Comparison of ENCODE assay signal across 20 cellular contexts in the genomic region with DNA sequence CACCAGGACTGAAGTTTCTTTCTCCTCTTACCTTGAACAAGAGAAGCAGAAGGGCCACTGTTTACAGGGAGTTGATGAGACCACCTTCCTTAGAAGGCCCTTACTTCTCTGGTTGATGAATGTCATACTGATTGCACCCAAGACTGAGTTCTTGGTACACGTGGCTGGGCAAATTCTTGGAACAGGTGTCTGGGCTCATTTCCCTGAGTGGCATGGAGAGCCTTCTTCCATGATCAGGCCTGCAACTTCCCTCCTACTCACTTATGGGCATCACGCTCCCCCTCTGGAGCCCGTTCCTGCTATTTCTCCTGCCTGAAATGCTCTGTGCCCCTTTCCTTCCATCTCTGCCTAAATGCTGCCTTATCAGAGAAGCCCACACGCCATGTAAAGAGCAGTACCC.
"Had no signal": no experiment of that assay in that cellular context is flagged by ENCODE, and none has a peak within 500 bp of the region (broad histone marks: within the 10 kb centered on the region; RNA-seq: fewer than 3 reads in every experiment).

No MANE protein-coding gene starts in this region.

- ATAC-seq: gastroesophageal sphincter, left ventricle myocardium superior, sciatic nerve had no signal

- H3K36me3 ChIP-seq: colonic mucosa, esophagus squamous epithelium, gastroesophageal sphincter, uterus had no signal

- H3K27ac Mint-ChIP-seq: immature natural killer cell, naive B cell, nephron, type B pancreatic cell had no signal

- H3K9me3 Mint-ChIP-seq: naive B cell, nephron, type B pancreatic cell had no signal

- FAIRE-seq: keratinocyte had no signal

- H3K27ac ChIP-seq: colonic mucosa, esophagus squamous epithelium, gastroesophageal sphincter, uterus had no signal

- H3K4me1 Mint-ChIP-seq: immature natural killer cell, naive B cell had no signal

- H3K4me1 ChIP-seq: colonic mucosa, esophagus squamous epithelium, uterus had no signal

- H3K27me3 ChIP-seq: colonic mucosa, esophagus squamous epithelium, gastroesophageal sphincter, uterus had no signal

- H3K4me2 ChIP-seq: smooth muscle cell had no signal

- H3K36me3 Mint-ChIP-seq: immature natural killer cell, naive B cell, type B pancreatic cell had no signal

- DNase-seq: colonic mucosa; dermis blood vessel endothelial cell; esophagus squamous epithelium; foreskin fibroblast; glutamatergic neuron; immature natural killer cell; left ventricle myocardium superior; mesenchymal stem cell; midbrain; naive B cell; stimulated activated CD4-positive, alpha-beta T cell treated with anti-CD3 and anti-CD28 coated beads, Interleukin-2, amount 100 ng/mL, for 48 hours; stimulated activated naive CD4-positive, alpha-beta T cell treated with Interleukin-2 at 50 U/mL for 16 hours; uterus had no signal

- H3K4me3 Mint-ChIP-seq: immature natural killer cell, naive B cell, nephron, type B pancreatic cell had no signal

- H3K27me3 Mint-ChIP-seq: naive B cell, type B pancreatic cell had no signal

- H3K9me3 ChIP-seq: colonic mucosa, esophagus squamous epithelium, gastroesophageal sphincter, uterus had no signal

- H3K4me3 ChIP-seq: colonic mucosa, esophagus squamous epithelium, gastroesophageal sphincter, lung, smooth muscle cell, uterus had no signal
